19 cellular contexts compared by ENCODE assay signal in the genomic region with DNA sequence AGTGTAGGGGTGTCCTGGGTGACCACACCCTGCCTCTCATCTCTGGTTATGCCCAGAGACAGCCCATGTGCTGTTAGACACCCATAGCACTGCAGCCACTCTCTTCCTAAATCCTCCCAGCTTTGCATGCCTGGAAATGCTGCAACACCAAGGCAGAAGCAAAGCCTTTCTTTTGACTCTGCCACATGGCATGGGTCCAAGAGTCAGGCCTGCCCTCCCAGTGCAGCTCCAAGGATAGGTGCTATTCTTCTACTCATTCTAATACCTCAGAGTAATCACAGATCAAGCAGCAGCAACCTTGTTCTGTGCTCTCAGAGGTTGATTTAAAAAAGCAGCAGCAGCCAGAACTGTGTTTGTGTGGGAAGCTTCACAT. TPM values are rescaled to one million over a fixed set of nuclear protein-coding genes. Genes with fewer than 3 reads are reported as not detected.
DNase-seq lines count a peak whose midpoint lies in the region; TF ChIP-seq lines count a peak whose summit lies in the region.
"Had no signal": no experiment of that assay in that cellular context is flagged by ENCODE, and none has a peak within 500 bp of the region (broad histone marks: within the 10 kb centered on the region; RNA-seq: fewer than 3 reads in every experiment).

No MANE protein-coding gene starts in this region.

- H3K9me3 Mint-ChIP-seq in activated CD4-positive, alpha-beta memory T cell treated with anti-CD3 and anti-CD28 coated beads for 36 hours, result no peaks in the 10 kb centered on the region
- H3K9me3 Mint-ChIP-seq: CD4-positive, CD25-positive, alpha-beta regulatory T cell; stimulated activated naive CD8-positive, alpha-beta T cell treated with anti-CD3 and anti-CD28 coated beads, Interleukin-15, Interleukin-2, amounts not matched to agents 100 ng/mL and 50 ng/mL, for 24 hours had no signal

- CTCF ChIA-PET in activated CD4-positive, alpha-beta memory T cell treated with anti-CD3 and anti-CD28 coated beads for 36 hours (lab: Charles Lee), result no interaction called here

- H3K4me3 Mint-ChIP-seq in activated CD4-positive, alpha-beta memory T cell treated with anti-CD3 and anti-CD28 coated beads for 36 hours, result no peak overlapping the region
- H3K4me3 Mint-ChIP-seq: activated CD4-positive, alpha-beta T cell treated with anti-CD3 and anti-CD28 coated beads for 36 hours; CD4-positive, CD25-positive, alpha-beta regulatory T cell; stimulated activated naive CD8-positive, alpha-beta T cell treated with anti-CD3 and anti-CD28 coated beads, Interleukin-15, Interleukin-2, amounts not matched to agents 100 ng/mL and 50 ng/mL, for 24 hours had no signal

- H3K27ac Mint-ChIP-seq in activated CD4-positive, alpha-beta memory T cell treated with anti-CD3 and anti-CD28 coated beads for 36 hours, result no peak overlapping the region
- H3K27ac Mint-ChIP-seq: activated CD4-positive, alpha-beta T cell treated with anti-CD3 and anti-CD28 coated beads for 36 hours; CD4-positive, CD25-positive, alpha-beta regulatory T cell; stimulated activated naive CD8-positive, alpha-beta T cell treated with anti-CD3 and anti-CD28 coated beads, Interleukin-15, Interleukin-2, amounts not matched to agents 100 ng/mL and 50 ng/mL, for 24 hours had no signal

- POLR2A ChIA-PET in activated CD4-positive, alpha-beta memory T cell treated with anti-CD3 and anti-CD28 coated beads for 36 hours (lab: Charles Lee), result no interaction called here

- no peak for TF ChIP-seq CTCF in choroid plexus epithelial cell (conservative IDR thresholded peaks at IDR 0.05; ENCODE audit: low read depth, low read length)

- no peaks in the 10 kb centered on the region for H3K36me3 Mint-ChIP-seq in activated CD4-positive, alpha-beta memory T cell treated with anti-CD3 and anti-CD28 coated beads for 36 hours
- H3K36me3 Mint-ChIP-seq: CD4-positive, CD25-positive, alpha-beta regulatory T cell had no signal

- intact Hi-C loops in posterior vena cava (cut with DNase I), result no loop called here
- intact Hi-C loops in activated CD4-positive, alpha-beta memory T cell treated with anti-CD3 and anti-CD28 coated beads for 36 hours (cut with micrococcal nuclease), result no loop called here

- no peaks in the 10 kb centered on the region for H3K4me1 Mint-ChIP-seq in activated CD4-positive, alpha-beta memory T cell treated with anti-CD3 and anti-CD28 coated beads for 36 hours (ENCODE audit: low read depth)
- H3K4me1 Mint-ChIP-seq: activated CD4-positive, alpha-beta T cell treated with anti-CD3 and anti-CD28 coated beads for 36 hours; CD4-positive, CD25-positive, alpha-beta regulatory T cell had no signal

- peak; percentile 58 for DNase-seq in DMS79 (lab: John Stamatoyannopoulos, UW)
- DNase-seq in NCI-H1105 (lab: John Stamatoyannopoulos, UW), result peak; percentile 43
- peak; percentile 24 for DNase-seq in choroid plexus epithelial cell (ENCODE audit: low read depth)
- peak; percentile 44 for DNase-seq in kidney tubule cell (ENCODE audit: low spot score)
- no peak for DNase-seq in posterior vena cava (ENCODE audit: low spot score)
- DNase-seq in activated CD4-positive, alpha-beta memory T cell treated with anti-CD3 and anti-CD28 coated beads for 36 hours, result no peak
- no peak for DNase-seq in NCI-H524 treated with DMSO at 0.1 percent for 48 hours (lab: John Stamatoyannopoulos, UW)
- DNase-seq in NCI-H446 treated with DMSO at 0.1 percent for 48 hours (lab: John Stamatoyannopoulos, UW), result no peak
- DNase-seq: activated CD4-positive, alpha-beta T cell treated with anti-CD3 and anti-CD28 coated beads for 36 hours; activated effector memory CD4-positive, alpha-beta T cell treated with anti-CD3 and anti-CD28 coated beads, Interleukin-2, amount 50 U/mL, for 16 hours; CD4-positive, CD25-positive, alpha-beta regulatory T cell; cerebellar nuclear complex; gastrocnemius medialis; KBM-7; NCI-H524; ovary; SK-N-SH; stimulated activated CD4-positive, alpha-beta T cell treated with anti-CD3 and anti-CD28 coated beads, Interleukin-2, amount 100 ng/mL, for 48 hours had no signal

- no peaks in the 10 kb centered on the region for H3K27me3 Mint-ChIP-seq in activated CD4-positive, alpha-beta memory T cell treated with anti-CD3 and anti-CD28 coated beads for 36 hours
- H3K27me3 Mint-ChIP-seq: activated CD4-positive, alpha-beta T cell treated with anti-CD3 and anti-CD28 coated beads for 36 hours; stimulated activated naive CD8-positive, alpha-beta T cell treated with anti-CD3 and anti-CD28 coated beads, Interleukin-15, Interleukin-2, amounts not matched to agents 100 ng/mL and 50 ng/mL, for 24 hours had no signal

- H3K4me3 ChIP-seq in choroid plexus epithelial cell (ENCODE audit: low read depth, low read length), result no peak overlapping the region
- H3K4me3 ChIP-seq: gastrocnemius medialis, ovary had no signal

RNA-seq across cellular contexts. Expression of a gene that starts 23.4 kb away (rescaled TPM):
- not detected for total RNA-seq in posterior vena cava
- not detected for total RNA-seq in activated CD4-positive, alpha-beta memory T cell treated with anti-CD3 and anti-CD28 coated beads for 36 hours
- total RNA-seq: activated CD4-positive, alpha-beta T cell treated with anti-CD3 and anti-CD28 coated beads for 36 hours; CD4-positive, CD25-positive, alpha-beta regulatory T cell; gastrocnemius medialis had no signal

RNA-seq across cellular contexts. Expression of a gene that starts 55.3 kb away (rescaled TPM):
- 10 to 100 TPM; 29.1 to 36.7 TPM for total RNA-seq in posterior vena cava
- 10 to 100 TPM; 44.2 to 45.4 TPM for total RNA-seq in activated CD4-positive, alpha-beta memory T cell treated with anti-CD3 and anti-CD28 coated beads for 36 hours

Comparison
In these comparisons a context has a peak if more than half of its experiments do, and no peak if none do; other contexts are left out.
1. DNase-seq: peak in DMS79 (single experiment), NCI-H1105 (single experiment), choroid plexus epithelial cell (single experiment) and kidney tubule cell (single experiment); none in posterior vena cava (single experiment), activated CD4-positive, alpha-beta memory T cell treated with anti-CD3 and anti-CD28 coated beads for 36 hours (single experiment), NCI-H524 treated with DMSO at 0.1 percent for 48 hours (single experiment) and NCI-H446 treated with DMSO at 0.1 percent for 48 hours (single experiment).